Comparison of ENCODE assay signal across 8 cellular contexts in the genomic region with DNA sequence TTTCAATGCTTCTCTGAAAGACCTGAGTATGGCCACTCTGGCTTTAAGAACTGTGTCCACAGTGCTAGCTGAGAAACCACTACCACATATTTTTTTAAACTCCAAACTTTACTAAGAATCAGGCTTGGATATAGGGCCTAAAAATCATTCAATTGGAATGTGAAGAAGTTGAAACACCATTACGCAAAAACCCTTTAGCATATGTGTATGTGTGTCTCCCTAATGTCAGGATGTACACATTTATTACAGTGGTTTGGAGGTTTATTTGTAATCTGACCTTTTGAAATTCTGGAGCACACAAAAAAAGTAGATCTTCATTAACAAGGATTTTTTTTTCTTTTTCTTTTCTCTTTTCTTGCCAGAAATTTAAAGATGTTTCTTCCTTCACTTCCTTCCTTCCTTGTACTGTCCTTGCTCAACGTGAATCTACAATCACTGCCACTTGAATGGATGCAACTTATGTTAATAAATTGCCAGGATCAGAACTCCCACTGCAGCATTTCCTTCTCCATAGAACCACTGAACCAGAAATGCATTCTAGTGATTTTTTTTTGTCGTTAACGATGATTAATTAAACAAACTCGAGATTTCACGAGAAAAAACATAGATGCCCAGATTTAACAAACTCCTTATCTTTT. TPM values are rescaled to one million over a fixed set of nuclear protein-coding genes. Genes with fewer than 3 reads are reported as not detected.
A peak's percentile ranks its signal among the peaks of the same experiment; 100 is the strongest.
DNase-seq lines count a peak whose midpoint lies in the region; ATAC-seq and TF ChIP-seq lines count a peak whose summit lies in the region.

No MANE protein-coding gene starts in this region.

- no peaks in the 10 kb centered on the region for H3K9me3 Mint-ChIP-seq in stimulated activated naive CD8-positive, alpha-beta T cell treated with anti-CD3 and anti-CD28 coated beads, Interleukin-15, Interleukin-2, amounts not matched to agents 100 ng/mL and 50 ng/mL, for 24 hours
- no peaks in the 10 kb centered on the region for H3K9me3 Mint-ChIP-seq in stimulated activated naive CD8-positive, alpha-beta T cell treated with anti-CD3 and anti-CD28 coated beads, Interleukin-15, amount 100 ng/mL, for 72 hours
- H3K9me3 Mint-ChIP-seq in MCF 10A (ENCODE audit: unreplicated experiment) = no peaks in the 10 kb centered on the region

- H3K4me1 Mint-ChIP-seq in stimulated activated naive CD8-positive, alpha-beta T cell treated with anti-CD3 and anti-CD28 coated beads, Interleukin-15, Interleukin-2, amounts not matched to agents 100 ng/mL and 50 ng/mL, for 24 hours (ENCODE audit: low read depth) = peaks cover 57% of the 10 kb centered on the region
- H3K4me1 Mint-ChIP-seq in stimulated activated naive CD8-positive, alpha-beta T cell treated with anti-CD3 and anti-CD28 coated beads, Interleukin-15, amount 100 ng/mL, for 72 hours = peaks cover 71% of the 10 kb centered on the region
- peaks cover 16% of the 10 kb centered on the region for H3K4me1 Mint-ChIP-seq in MCF 10A (ENCODE audit: insufficient read depth, unreplicated experiment)

- no peak overlapping the region for H3K27ac ChIP-seq in mesodermal cell (ENCODE audit: low read depth, low read length, severe bottlenecking)

- no peak for DNase-seq in stimulated activated naive CD8-positive, alpha-beta T cell treated with anti-CD3 and anti-CD28 coated beads, Interleukin-15, amount 100 ng/mL, for 72 hours
- peak; percentile 67 for DNase-seq in MCF 10A (ENCODE audit: unreplicated experiment)
- DNase-seq in stimulated activated CD4-positive, alpha-beta T cell treated with anti-CD3 and anti-CD28 coated beads, Interleukin-12 subunit alpha, Interleukin-12 subunit beta, amount 100 ng/mL, for 4 hours = no peak

- H3K27me3 Mint-ChIP-seq in stimulated activated naive CD8-positive, alpha-beta T cell treated with anti-CD3 and anti-CD28 coated beads, Interleukin-15, Interleukin-2, amounts not matched to agents 100 ng/mL and 50 ng/mL, for 24 hours = peaks cover 55% of the 10 kb centered on the region
- peaks cover 68% of the 10 kb centered on the region for H3K27me3 Mint-ChIP-seq in stimulated activated naive CD8-positive, alpha-beta T cell treated with anti-CD3 and anti-CD28 coated beads, Interleukin-15, amount 100 ng/mL, for 72 hours
- H3K27me3 Mint-ChIP-seq in MCF 10A (ENCODE audit: insufficient read depth, unreplicated experiment) = no peaks in the 10 kb centered on the region

- BruUV-seq in MCF 10A (replicated peaks; lab: Mats Ljungman, UMichigan) = no TSS peak

- H3K27ac Mint-ChIP-seq in stimulated activated naive CD8-positive, alpha-beta T cell treated with anti-CD3 and anti-CD28 coated beads, Interleukin-15, Interleukin-2, amounts not matched to agents 100 ng/mL and 50 ng/mL, for 24 hours = no peak overlapping the region
- H3K27ac Mint-ChIP-seq in stimulated activated naive CD8-positive, alpha-beta T cell treated with anti-CD3 and anti-CD28 coated beads, Interleukin-15, amount 100 ng/mL, for 72 hours = no peak overlapping the region
- H3K27ac Mint-ChIP-seq in MCF 10A (ENCODE audit: low read depth, unreplicated experiment) = no peak overlapping the region

- POLR2A ChIA-PET in MCF 10A (lab: Yijun Ruan, JAX) = interaction anchor here (0.6 to 10.8 kb wide), 31 partner anchors 6 to 840 kb away, joined by 3 to 217 read pairs (median 13); a partner anchor contains a TSS

- no peaks in the 10 kb centered on the region for H3K36me3 Mint-ChIP-seq in stimulated activated naive CD8-positive, alpha-beta T cell treated with anti-CD3 and anti-CD28 coated beads, Interleukin-15, Interleukin-2, amounts not matched to agents 100 ng/mL and 50 ng/mL, for 24 hours (ENCODE audit: low read depth)
- H3K36me3 Mint-ChIP-seq in MCF 10A (ENCODE audit: insufficient read depth, unreplicated experiment) = peaks cover 32% of the 10 kb centered on the region

- no peak for ATAC-seq in stimulated activated naive CD8-positive, alpha-beta T cell treated with anti-CD3 and anti-CD28 coated beads, Interleukin-15, amount 100 ng/mL, for 72 hours
- ATAC-seq in HG03045 (IDR thresholded peaks at IDR 0.05; ENCODE audit: unreplicated experiment) (no peak), HG02981 (IDR thresholded peaks at IDR 0.05; ENCODE audit: unreplicated experiment) (no peak), HG02870 (IDR thresholded peaks at IDR 0.05; ENCODE audit: unreplicated experiment) (no peak)

- TF ChIP-seq CTCF in MCF 10A (IDR thresholded peaks at IDR 0.05; ENCODE audit: unreplicated experiment) = no peak

- H3K36me3 ChIP-seq in mesodermal cell (ENCODE audit: control insufficient read depth, insufficient read depth, low read length) = no peaks in the 10 kb centered on the region

- H3K9me3 ChIP-seq in mesodermal cell (ENCODE audit: control insufficient read depth, low read length) = no peaks in the 10 kb centered on the region

- WGBS in mesodermal cell (ENCODE audit: insufficient coverage in 2 of 2), 2 experiments = 0% methylated on average over 2 of the region's 6 CpGs

- H3K4me3 Mint-ChIP-seq in stimulated activated naive CD8-positive, alpha-beta T cell treated with anti-CD3 and anti-CD28 coated beads, Interleukin-15, Interleukin-2, amounts not matched to agents 100 ng/mL and 50 ng/mL, for 24 hours = peak overlapping the region; percentile 89
- H3K4me3 Mint-ChIP-seq in stimulated activated naive CD8-positive, alpha-beta T cell treated with anti-CD3 and anti-CD28 coated beads, Interleukin-15, amount 100 ng/mL, for 72 hours = peak overlapping the region in 1 of 2 donors; percentile 50
- peak overlapping the region; percentile 79 for H3K4me3 Mint-ChIP-seq in MCF 10A (ENCODE audit: unreplicated experiment)

- peak overlapping the region; percentile 54 for H3K4me3 ChIP-seq in mesodermal cell (ENCODE audit: extremely low read depth, insufficient read depth, low read length, poor library complexity, severe bottlenecking)

- H3K4me1 ChIP-seq in mesodermal cell (ENCODE audit: control insufficient read depth, insufficient read depth, low read length, poor library complexity, severe bottlenecking) = peaks cover under 1% of the 10 kb centered on the region

- CTCF ChIA-PET in MCF 10A (lab: Yijun Ruan, JAX) = interaction anchor here (0.7 to 5.9 kb wide), 9 partner anchors 9 to 1392 kb away, joined by 3 to 56 read pairs (median 3); a partner anchor contains a TSS

- intact Hi-C loops in MCF 10A (cut with micrococcal nuclease) = loop anchor here (5.0 kb wide), 1 partner anchor 179 kb away; no protein-coding TSS in a partner anchor

RNA-seq across cellular contexts. Expression of a gene that starts 3.1 kb away (rescaled TPM):
- 8.7 and 10.6 TPM in 2 replicates for total RNA-seq in MCF 10A (2022)
- polyA plus RNA-seq in mesodermal cell (2013, experiment 1 of 2) = 7.7 TPM
- polyA plus RNA-seq in mesodermal cell (2013, experiment 2 of 2) = 7.3 TPM

RNA-seq across cellular contexts. Expression of a gene that starts 7.8 kb away (rescaled TPM):
- 28.3 and 28.7 TPM in 2 replicates for total RNA-seq in MCF 10A (2022)
- polyA plus RNA-seq in mesodermal cell (2013, experiment 1 of 2) = 34.6 TPM
- 28.7 TPM for polyA plus RNA-seq in mesodermal cell (2013, experiment 2 of 2)
